In genomic region chr7:111043533-111043932, GRCh38 we compare ENCODE assay signal across 18 cellular contexts. TPM values are rescaled to one million over a fixed set of nuclear protein-coding genes. Genes with fewer than 3 reads are reported as not detected.
A peak's percentile ranks its signal among the peaks of the same experiment; 100 is the strongest.
DNase-seq lines count a peak whose midpoint lies in the region; ATAC-seq lines count a peak whose summit lies in the region.
"Had no signal": no experiment of that assay in that cellular context is flagged by ENCODE, and none has a peak within 500 bp of the region (broad histone marks: within the 10 kb centered on the region; RNA-seq: fewer than 3 reads in every experiment).

No MANE protein-coding gene starts in this region.

- H3K18ac ChIP-seq in mesenchymal stem cell (ENCODE audit: low read depth in 1 of 2, low read length in 2 of 2), result no peak overlapping the region

- no peak overlapping the region for H3K23ac ChIP-seq in mesenchymal stem cell (ENCODE audit: low read length in 2 of 2)

- no peak for DNase-seq in NCI-H187 treated with DMSO at 0.1 percent for 48 hours (lab: John Stamatoyannopoulos, UW)
- no peak for DNase-seq in activated CD8-positive, alpha-beta memory T cell treated with anti-CD3 and anti-CD28 coated beads for 24 hours
- no peak for DNase-seq in mesenchymal stem cell
- DNase-seq: activated CD4-positive, alpha-beta T cell treated with anti-CD3 and anti-CD28 coated beads for 36 hours; activated T-cell treated with anti-CD3 and anti-CD28 coated beads, Interleukin-2, amount 50 U/mL, for 4 hours; aorta; NCI-H1417; NCI-H524 treated with DMSO at 0.1 percent for 48 hours; RPMI8226; sigmoid colon had no signal

- H2BK120ac ChIP-seq in mesenchymal stem cell (ENCODE audit: low read depth, low read length), result no peak overlapping the region

- H2BK15ac ChIP-seq in mesenchymal stem cell (ENCODE audit: low read depth, poor library complexity, severe bottlenecking), result no peak overlapping the region

- no peak overlapping the region for H2BK12ac ChIP-seq in mesenchymal stem cell (ENCODE audit: low read length in 2 of 2)

- no peak overlapping the region for H3K14ac ChIP-seq in mesenchymal stem cell (ENCODE audit: low read length in 2 of 2)

- H3K79me1 ChIP-seq in mesenchymal stem cell (replicated peaks; ENCODE audit: low read length, poor library complexity, severe bottlenecking), result no peaks in the 10 kb centered on the region

- no peak overlapping the region for H2AFZ ChIP-seq in mesenchymal stem cell (ENCODE audit: low read depth, low read length)

- no peak overlapping the region for H3K27ac ChIP-seq in mesenchymal stem cell (ENCODE audit: low read length, poor library complexity, severe bottlenecking)
- H3K27ac ChIP-seq: BLaER1, coronary artery, sigmoid colon had no signal

- no peak overlapping the region for H2AK5ac ChIP-seq in mesenchymal stem cell (ENCODE audit: low read length, severe bottlenecking)

- no peaks in the 10 kb centered on the region for H3K4me1 ChIP-seq in mesenchymal stem cell (ENCODE audit: control insufficient read depth, insufficient read depth, low read depth, low read length)
- H3K4me1 ChIP-seq: BLaER1 had no signal

- H3K4ac ChIP-seq in mesenchymal stem cell (ENCODE audit: low read depth in 1 of 2, low read length in 2 of 2), result no peak overlapping the region

- ATAC-seq in GM18867 (IDR thresholded peaks at IDR 0.05; ENCODE audit: unreplicated experiment) (peak; percentile 84), GM21381 (IDR thresholded peaks at IDR 0.05; ENCODE audit: unreplicated experiment) (peak; percentile 93), HG03060 (IDR thresholded peaks at IDR 0.05; ENCODE audit: low read depth, unreplicated experiment) (peak; percentile 90), HG03575 (IDR thresholded peaks at IDR 0.05; ENCODE audit: extremely low read depth, insufficient number of reproducible peaks, low FRiP score, unreplicated experiment) (peak; percentile 90), HG02852 (IDR thresholded peaks at IDR 0.05; ENCODE audit: unreplicated experiment) (no peak)
- ATAC-seq: activated CD4-positive, alpha-beta T cell treated with anti-CD3 and anti-CD28 coated beads for 36 hours; activated T-cell treated with anti-CD3 and anti-CD28 coated beads, Interleukin-2, amount 50 U/mL, for 4 hours had no signal

- no peaks in the 10 kb centered on the region for H3K27me3 ChIP-seq in mesenchymal stem cell (ENCODE audit: control insufficient read depth in 1 of 2, insufficient read depth in 1 of 2, low read length in 2 of 2)
- H3K27me3 ChIP-seq: BLaER1, sigmoid colon had no signal

- H4K8ac ChIP-seq in mesenchymal stem cell (ENCODE audit: low read length), result no peak overlapping the region

- no peaks in the 10 kb centered on the region for H3K9me3 ChIP-seq in mesenchymal stem cell (ENCODE audit: control insufficient read depth, low read length)
- H3K9me3 ChIP-seq: BLaER1, sigmoid colon had no signal

- no peak overlapping the region for H2BK5ac ChIP-seq in mesenchymal stem cell (ENCODE audit: low read depth, low read length, poor library complexity, severe bottlenecking)

- no peak overlapping the region for H3K4me2 ChIP-seq in mesenchymal stem cell (ENCODE audit: low read length, poor library complexity, severe bottlenecking)
- H3K4me2 ChIP-seq: BLaER1 had no signal

- H3K4me3 ChIP-seq in mesenchymal stem cell (ENCODE audit: insufficient read depth in 1 of 2, low read depth in 1 of 2, low read length in 2 of 2), result no peak overlapping the region
- H3K4me3 ChIP-seq: BLaER1, coronary artery, lung, sigmoid colon had no signal

- no peak overlapping the region for H3K9ac ChIP-seq in mesenchymal stem cell (ENCODE audit: low read length)
- H3K9ac ChIP-seq: BLaER1 had no signal

- no peaks in the 10 kb centered on the region for H3K36me3 ChIP-seq in mesenchymal stem cell (ENCODE audit: control insufficient read depth in 1 of 2, insufficient read depth in 2 of 2, low read depth in 1 of 2, low read length in 2 of 2)
- H3K36me3 ChIP-seq: BLaER1, sigmoid colon had no signal

- H4K91ac ChIP-seq in mesenchymal stem cell (ENCODE audit: low read length), result no peak overlapping the region

RNA-seq across cellular contexts. Expression of gene LRRN3, which starts 47.4 kb away (rescaled TPM):
- 0.15 TPM for polyA plus RNA-seq in mesenchymal stem cell (2013, experiment 1 of 2)
- polyA plus RNA-seq in mesenchymal stem cell (2013, experiment 2 of 2), result 0.21 TPM
